In genomic region chrX:78103001-78103634, GRCh38 we compare ENCODE assay signal across 8 cellular contexts. TPM values are rescaled to one million over a fixed set of nuclear protein-coding genes. Genes with fewer than 3 reads are reported as not detected.
DNase-seq lines count a peak whose midpoint lies in the region; ATAC-seq and TF ChIP-seq lines count a peak whose summit lies in the region.

No MANE protein-coding gene starts in this region.

- peaks cover 25% of the 10 kb centered on the region for H3K4me1 Mint-ChIP-seq in activated CD4-positive, alpha-beta T cell treated with anti-CD3 and anti-CD28 coated beads for 36 hours

- intact Hi-C loops in activated CD4-positive, alpha-beta T cell treated with anti-CD3 and anti-CD28 coated beads for 36 hours (cut with DNase I, micrococcal nuclease) = loop anchor here (1.0 to 10.0 kb wide), 10 partner anchors 36 to 1928 kb away; partner anchors contain the start of genes ATRX (in 1 of the 2), COX7B (in 1 of the 2), ITM2A (in 1 of the 2) and MAGT1 (in 1 of the 2)
- intact Hi-C loops in left lung (cut with DNase I) = loop anchor here in 1 of 2 donors (5.0 kb wide), 1 partner anchor 196 kb away; no protein-coding TSS in a partner anchor

- H3K9me3 ChIP-seq in left lung (no peaks in the 10 kb centered on the region), suprapubic skin (no peaks in the 10 kb centered on the region)

- no peak for DNase-seq in activated CD4-positive, alpha-beta T cell treated with anti-CD3 and anti-CD28 coated beads for 36 hours
- DNase-seq in activated CD4-positive, alpha-beta T cell treated with anti-CD3 and anti-CD28 coated beads, Interleukin-2, amount 50 U/mL, for 48 hours = no peak
- DNase-seq in left lung = no peak
- no peak for DNase-seq in suprapubic skin (ENCODE audit: low spot score in 2 of 2)
- DNase-seq in DMS114 treated with DMSO at 0.1 percent for 48 hours (lab: John Stamatoyannopoulos, UW; ENCODE audit: unreplicated experiment) = no peak
- DNase-seq in GF-D8 (lab: John Stamatoyannopoulos, UW) = no peak
- DNase-seq in DMS 273 (lab: John Stamatoyannopoulos, UW; ENCODE audit: unreplicated experiment) = no peak

- POLR2A ChIA-PET in activated CD4-positive, alpha-beta T cell treated with anti-CD3 and anti-CD28 coated beads for 36 hours (lab: Charles Lee) = no interaction called here

- H3K4me3 ChIP-seq in left lung (peak overlapping the region; percentile 4 to 67), suprapubic skin (peak overlapping the region; percentile 70)

- H3K27me3 Mint-ChIP-seq in activated CD4-positive, alpha-beta T cell treated with anti-CD3 and anti-CD28 coated beads for 36 hours = no peaks in the 10 kb centered on the region

- peaks cover 8% of the 10 kb centered on the region for H3K9me3 Mint-ChIP-seq in activated CD4-positive, alpha-beta T cell treated with anti-CD3 and anti-CD28 coated beads for 36 hours (ENCODE audit: low read depth)

- no peak for ATAC-seq in activated CD4-positive, alpha-beta T cell treated with anti-CD3 and anti-CD28 coated beads for 36 hours
- ATAC-seq in left lung = no peak

- H3K27ac ChIP-seq in adipose tissue (ENCODE audit: low read depth, low read length) = peak overlapping the region; percentile 86
- H3K27ac ChIP-seq in left lung = peak overlapping the region; percentile 92 to 97
- peak overlapping the region; percentile 96 for H3K27ac ChIP-seq in suprapubic skin

- CTCF ChIA-PET in activated CD4-positive, alpha-beta T cell treated with anti-CD3 and anti-CD28 coated beads for 36 hours (lab: Charles Lee) = interaction anchor here (0.7 to 1.2 kb wide), 2 partner anchors 190 to 327 kb away, joined by 3 read pairs; no protein-coding TSS in a partner anchor

- H3K36me3 ChIP-seq in left lung (no peaks in the 10 kb centered on the region), suprapubic skin (no peaks in the 10 kb centered on the region)

- H3K4me1 ChIP-seq in left lung (peaks cover 0 to 28% of the 10 kb centered on the region in 2 donors), suprapubic skin (peaks cover 25% of the 10 kb centered on the region)

- whole genome bisulfite sequencing in adipose tissue, 3 donors = 68 to 72% (median 71%) methylated on average over 23 of the region's 23 CpGs
- WGBS in suprapubic skin = 81% methylated on average over 23 of the region's 23 CpGs

- H3K4me3 Mint-ChIP-seq in activated CD4-positive, alpha-beta T cell treated with anti-CD3 and anti-CD28 coated beads for 36 hours = peak overlapping the region; percentile 98

- peaks cover 42% of the 10 kb centered on the region for H3K36me3 Mint-ChIP-seq in activated CD4-positive, alpha-beta T cell treated with anti-CD3 and anti-CD28 coated beads for 36 hours (ENCODE audit: low read depth)

- H3K27ac Mint-ChIP-seq in activated CD4-positive, alpha-beta T cell treated with anti-CD3 and anti-CD28 coated beads for 36 hours = peak overlapping the region; percentile 88

- no peak for TF ChIP-seq POLR2A in suprapubic skin (IDR thresholded peaks at IDR 0.05)

- no peaks in the 10 kb centered on the region for H3K27me3 ChIP-seq in left lung
- H3K27me3 ChIP-seq in suprapubic skin = no peaks in the 10 kb centered on the region

- no peak for TF ChIP-seq EP300 in suprapubic skin (IDR thresholded peaks at IDR 0.05)

- TF ChIP-seq CTCF in left lung (IDR thresholded peaks at IDR 0.05) = no peak
- TF ChIP-seq CTCF in suprapubic skin (IDR thresholded peaks at IDR 0.05) = no peak

RNA-seq across cellular contexts. Expression of gene PGK1, which starts 0.9 kb away (rescaled TPM):
- total RNA-seq in activated CD4-positive, alpha-beta T cell treated with anti-CD3 and anti-CD28 coated beads for 36 hours = 1,000 to 10,000 TPM; 1,263 to 1,446 TPM
- polyA plus RNA-seq in adipose tissue = 100 to 1,000 TPM in 2 of 3 donors, 10 to 100 TPM in 1; 63.5 to 217 (median 145) TPM
- 100 to 1,000 TPM; 270 to 420 TPM for total RNA-seq in left lung
- 100 to 1,000 TPM; 147 to 193 (median 170) TPM for total RNA-seq in suprapubic skin

RNA-seq across cellular contexts. Expression of gene TAF9B, which starts 36.3 kb away (rescaled TPM):
- total RNA-seq in activated CD4-positive, alpha-beta T cell treated with anti-CD3 and anti-CD28 coated beads for 36 hours = 10 to 100 TPM; 17.6 to 18.3 TPM
- polyA plus RNA-seq in adipose tissue = 10 to 100 TPM in 2 of 3 donors, 1 to 10 TPM in 1; 4.7 to 18.8 (median 11.0) TPM
- total RNA-seq in left lung (10 to 100 TPM; 13.9 to 15.9 TPM), suprapubic skin (10 to 100 TPM in 2 of 4 donors, 1 to 10 TPM in 2; 8.9 to 14.2 (median 10.7) TPM)
